11 cellular contexts compared by ENCODE assay signal in genomic region chr15:56356616-56357015, GRCh38. TPM values are rescaled to one million over a fixed set of nuclear protein-coding genes. Genes with fewer than 3 reads are reported as not detected.
DNase-seq lines count a peak whose midpoint lies in the region; ATAC-seq, FAIRE-seq and TF ChIP-seq lines count a peak whose summit lies in the region.
"Had no signal": no experiment of that assay in that cellular context is flagged by ENCODE, and none has a peak within 500 bp of the region (broad histone marks: within the 10 kb centered on the region; RNA-seq: fewer than 3 reads in every experiment).

No MANE protein-coding gene starts in this region.

- no peak for TF ChIP-seq RAD21 in SK-N-SH (IDR thresholded peaks at IDR 0.05; ENCODE audit: low read length)

- no peak for TF ChIP-seq CTCF in SK-N-SH (IDR thresholded peaks at IDR 0.05)

- H3K4me3 ChIP-seq in SK-N-SH (ENCODE audit: low read depth in 2 of 2, low read length in 1 of 2) = no peak overlapping the region

- H3K27me3 ChIP-seq in SK-N-SH (ENCODE audit: insufficient read depth) = no peaks in the 10 kb centered on the region

- H3K27ac Mint-ChIP-seq in activated T-helper 1 cell treated with anti-CD3 and anti-CD28 coated beads, Interleukin-12 subunit alpha, Interleukin-12 subunit beta, Interleukin-2, Interleukin-4 antibody, amounts not matched to agents 30 ng/mL and 10 ng/mL and 1 ng/mL, durations not matched to agents 14 hours and 24 hours and 36 hours = no peak overlapping the region
- H3K27ac Mint-ChIP-seq: activated CD4-positive, alpha-beta memory T cell treated with anti-CD3 and anti-CD28 coated beads for 36 hours had no signal

- H3K9me3 ChIP-seq in SK-N-SH = no peaks in the 10 kb centered on the region

- H3K9me3 Mint-ChIP-seq in activated T-helper 1 cell treated with anti-CD3 and anti-CD28 coated beads, Interleukin-12 subunit alpha, Interleukin-12 subunit beta, Interleukin-2, Interleukin-4 antibody, amounts not matched to agents 30 ng/mL and 10 ng/mL and 1 ng/mL, durations not matched to agents 14 hours and 24 hours and 36 hours = no peaks in the 10 kb centered on the region
- H3K9me3 Mint-ChIP-seq: activated CD4-positive, alpha-beta memory T cell treated with anti-CD3 and anti-CD28 coated beads for 36 hours had no signal

- CTCF ChIA-PET in SK-N-SH (lab: Yijun Ruan, JAX) = interaction anchor here (1.0 kb wide), 1 partner anchor 72 kb away, joined by 3 read pairs; no protein-coding TSS in a partner anchor

- no peaks in the 10 kb centered on the region for H3K4me1 Mint-ChIP-seq in activated T-helper 1 cell treated with anti-CD3 and anti-CD28 coated beads, Interleukin-12 subunit alpha, Interleukin-12 subunit beta, Interleukin-2, Interleukin-4 antibody, amounts not matched to agents 30 ng/mL and 10 ng/mL and 1 ng/mL, durations not matched to agents 14 hours and 24 hours and 36 hours (ENCODE audit: low read depth)

- no peak overlapping the region for H3K4me2 ChIP-seq in SK-N-SH

- H3K27ac ChIP-seq in SK-N-SH (ENCODE audit: low read depth in 2 of 2, low read length in 1 of 2) = 0 out of 4 replicates have a peak overlapping the region, but pooled peaks of 1 of the 2 experiments have one; percentile 4

- no peak overlapping the region for H3K9ac ChIP-seq in SK-N-SH

- no peak for FAIRE-seq in urothelium cell line (lab: Jason Lieb, UNC)
- FAIRE-seq: A204.1 had no signal

- TF ChIP-seq EP300 in SK-N-SH (IDR thresholded peaks at IDR 0.05; ENCODE audit: borderline replicate concordance in 1 of 2, low read depth in 1 of 2, low read length in 1 of 2) = no peak

- DNase-seq in SK-N-SH (no peak), RPMI7951 (ENCODE audit: low read depth) (peak; percentile 88), urothelium cell line (ENCODE audit: low spot score) (peak; percentile 28), cortex of kidney (lab: John Stamatoyannopoulos, UW) (no peak), activated T-cell treated with anti-CD3 and anti-CD28 coated beads for 4 hours (no peak)
- no peak for DNase-seq in activated T-helper 1 cell treated with anti-CD3 and anti-CD28 coated beads, Interleukin-12 subunit alpha, Interleukin-12 subunit beta, Interleukin-2, Interleukin-4 antibody, amounts not matched to agents 30 ng/mL and 10 ng/mL and 1 ng/mL, durations not matched to agents 14 hours and 24 hours and 36 hours (ENCODE audit: low spot score)
- DNase-seq: activated CD4-positive, alpha-beta memory T cell treated with anti-CD3 and anti-CD28 coated beads for 36 hours; caudate nucleus had no signal

- H3K4me3 Mint-ChIP-seq in activated T-helper 1 cell treated with anti-CD3 and anti-CD28 coated beads, Interleukin-12 subunit alpha, Interleukin-12 subunit beta, Interleukin-2, Interleukin-4 antibody, amounts not matched to agents 30 ng/mL and 10 ng/mL and 1 ng/mL, durations not matched to agents 14 hours and 24 hours and 36 hours = no peak overlapping the region
- H3K4me3 Mint-ChIP-seq: activated CD4-positive, alpha-beta memory T cell treated with anti-CD3 and anti-CD28 coated beads for 36 hours had no signal

- H3K79me2 ChIP-seq in SK-N-SH (ENCODE audit: insufficient read depth) = no peaks in the 10 kb centered on the region

- POLR2A ChIA-PET in SK-N-SH (lab: Yijun Ruan, JAX) = no interaction called here

- peaks cover 16% of the 10 kb centered on the region for H3F3A ChIP-seq in SK-N-SH (replicated peaks; ENCODE audit: insufficient read depth)

- peaks cover 0 to 19% of the 10 kb centered on the region in 2 experiments; a peak in 2 of 4 replicates for H3K4me1 ChIP-seq in SK-N-SH (ENCODE audit: control insufficient read depth in 1 of 2, insufficient read depth in 2 of 2, low read depth in 1 of 2, low read length in 1 of 2)

- H3K9me2 ChIP-seq in SK-N-SH = no peaks in the 10 kb centered on the region

- no peaks in the 10 kb centered on the region for H3K36me3 ChIP-seq in SK-N-SH (replicated peaks in 1 of 2; ENCODE audit: control insufficient read depth in 1 of 2, insufficient read depth in 2 of 2, low read length in 1 of 2)

- intact Hi-C loops in activated T-helper 1 cell treated with anti-CD3 and anti-CD28 coated beads, Interleukin-12 subunit alpha, Interleukin-12 subunit beta, Interleukin-2, Interleukin-4 antibody, amounts not matched to agents 30 ng/mL and 10 ng/mL and 1 ng/mL, durations not matched to agents 14 hours and 24 hours and 36 hours (cut with micrococcal nuclease) = no loop called here

- no peaks in the 10 kb centered on the region for H4K20me1 ChIP-seq in SK-N-SH (ENCODE audit: insufficient read depth)

- ATAC-seq in SK-N-SH treated with all-trans-retinoic acid at 6 μM for 48 hours (no peak; the same call in 2 of the 3 replicates), HG03135 (IDR thresholded peaks at IDR 0.05; ENCODE audit: unreplicated experiment) (peak; percentile 52)

- H3K36me3 Mint-ChIP-seq in activated T-helper 1 cell treated with anti-CD3 and anti-CD28 coated beads, Interleukin-12 subunit alpha, Interleukin-12 subunit beta, Interleukin-2, Interleukin-4 antibody, amounts not matched to agents 30 ng/mL and 10 ng/mL and 1 ng/mL, durations not matched to agents 14 hours and 24 hours and 36 hours (ENCODE audit: low read depth) = no peaks in the 10 kb centered on the region
- H3K36me3 Mint-ChIP-seq: activated CD4-positive, alpha-beta memory T cell treated with anti-CD3 and anti-CD28 coated beads for 36 hours had no signal

- H2AFZ ChIP-seq in SK-N-SH (ENCODE audit: low read depth) = no peak overlapping the region

- H3K27me3 Mint-ChIP-seq in activated T-helper 1 cell treated with anti-CD3 and anti-CD28 coated beads, Interleukin-12 subunit alpha, Interleukin-12 subunit beta, Interleukin-2, Interleukin-4 antibody, amounts not matched to agents 30 ng/mL and 10 ng/mL and 1 ng/mL, durations not matched to agents 14 hours and 24 hours and 36 hours (ENCODE audit: insufficient read depth) = peaks cover 21% of the 10 kb centered on the region
- H3K27me3 Mint-ChIP-seq: activated CD4-positive, alpha-beta memory T cell treated with anti-CD3 and anti-CD28 coated beads for 36 hours had no signal

- WGBS in SK-N-SH (ENCODE audit: low lambda C conversion rate) = 64% methylated on average over 2 of the region's 2 CpGs

TF ChIP-seq in SK-N-SH, 30 proteins besides CTCF, POLR2A, EP300 and RAD21:
- TF ChIP-seq NFIC (IDR thresholded peaks at IDR 0.05; ENCODE audit: borderline replicate concordance) = 0 out of 2 replicates have a peak, but pooled peaks have one; percentile 14
- TF ChIP-seq USF2 (IDR thresholded peaks at IDR 0.05; ENCODE audit: borderline replicate concordance, low read depth, low read length) = no peak

TF ChIP-seq in SK-N-SH treated with all-trans-retinoic acid at 6 μM for 48 hours, 23 proteins besides CTCF, POLR2A, EP300 and RAD21 (continues in another document):
- TF ChIP-seq ZFP30 (CRISPR knock-in tag; IDR thresholded peaks at IDR 0.05) = no peak
- TF ChIP-seq, protein P1, sequence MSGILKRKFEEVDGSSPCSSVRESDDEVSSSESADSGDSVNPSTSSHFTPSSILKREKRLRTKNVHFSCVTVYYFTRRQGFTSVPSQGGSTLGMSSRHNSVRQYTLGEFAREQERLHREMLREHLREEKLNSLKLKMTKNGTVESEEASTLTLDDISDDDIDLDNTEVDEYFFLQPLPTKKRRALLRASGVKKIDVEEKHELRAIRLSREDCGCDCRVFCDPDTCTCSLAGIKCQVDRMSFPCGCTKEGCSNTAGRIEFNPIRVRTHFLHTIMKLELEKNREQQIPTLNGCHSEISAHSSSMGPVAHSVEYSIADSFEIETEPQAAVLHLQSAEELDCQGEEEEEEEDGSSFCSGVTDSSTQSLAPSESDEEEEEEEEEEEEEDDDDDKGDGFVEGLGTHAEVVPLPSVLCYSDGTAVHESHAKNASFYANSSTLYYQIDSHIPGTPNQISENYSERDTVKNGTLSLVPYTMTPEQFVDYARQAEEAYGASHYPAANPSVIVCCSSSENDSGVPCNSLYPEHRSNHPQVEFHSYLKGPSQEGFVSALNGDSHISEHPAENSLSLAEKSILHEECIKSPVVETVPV (CRISPR knock-in tag; IDR thresholded peaks at IDR 0.05) = no peak
- TF ChIP-seq, protein P2, sequence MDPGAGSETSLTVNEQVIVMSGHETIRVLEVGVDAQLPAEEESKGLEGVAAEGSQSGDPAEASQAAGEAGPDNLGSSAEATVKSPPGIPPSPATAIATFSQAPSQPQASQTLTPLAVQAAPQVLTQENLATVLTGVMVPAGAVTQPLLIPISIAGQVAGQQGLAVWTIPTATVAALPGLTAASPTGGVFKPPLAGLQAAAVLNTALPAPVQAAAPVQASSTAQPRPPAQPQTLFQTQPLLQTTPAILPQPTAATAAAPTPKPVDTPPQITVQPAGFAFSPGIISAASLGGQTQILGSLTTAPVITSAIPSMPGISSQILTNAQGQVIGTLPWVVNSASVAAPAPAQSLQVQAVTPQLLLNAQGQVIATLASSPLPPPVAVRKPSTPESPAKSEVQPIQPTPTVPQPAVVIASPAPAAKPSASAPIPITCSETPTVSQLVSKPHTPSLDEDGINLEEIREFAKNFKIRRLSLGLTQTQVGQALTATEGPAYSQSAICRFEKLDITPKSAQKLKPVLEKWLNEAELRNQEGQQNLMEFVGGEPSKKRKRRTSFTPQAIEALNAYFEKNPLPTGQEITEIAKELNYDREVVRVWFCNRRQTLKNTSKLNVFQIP (CRISPR knock-in tag; IDR thresholded peaks at IDR 0.05; ENCODE audit: borderline replicate concordance, low read depth) = no peak
- TF ChIP-seq PPARA (CRISPR knock-in tag; IDR thresholded peaks at IDR 0.05; ENCODE audit: borderline replicate concordance) = no peak
- no peak for TF ChIP-seq ZNF8 (CRISPR knock-in tag; IDR thresholded peaks at IDR 0.05)
- TF ChIP-seq GLIS3 (CRISPR knock-in tag; IDR thresholded peaks at IDR 0.05) = no peak
- no peak for TF ChIP-seq ARNTL (CRISPR knock-in tag; IDR thresholded peaks at IDR 0.05; ENCODE audit: borderline replicate concordance, low read depth)
- no peak for TF ChIP-seq ZC3H10 (CRISPR knock-in tag; IDR thresholded peaks at IDR 0.05)
- no peak for TF ChIP-seq ISL1 (CRISPR knock-in tag; IDR thresholded peaks at IDR 0.05)

RNA-seq across cellular contexts. Expression of gene TEX9, which starts 8.6 kb away (rescaled TPM):
- 1.9 and 2.6 TPM in 2 replicates for polyA plus RNA-seq in SK-N-SH (2012; rRNA removed)
- 2.8 and 4.2 TPM in 2 replicates for polyA plus RNA-seq in SK-N-SH (2012; cell fraction: cytosol; rRNA removed)
- 1.8 and 4.6 TPM in 2 replicates for polyA plus RNA-seq in SK-N-SH (2012; cell fraction: nucleus; rRNA removed)
- total RNA-seq in RPMI7951 (2014; rRNA removed; shearing (Covaris generic)) = 4.9 and 5.4 TPM in 2 replicates
- total RNA-seq in activated T-helper 1 cell treated with anti-CD3 and anti-CD28 coated beads, Interleukin-12 subunit alpha, Interleukin-12 subunit beta, Interleukin-2, Interleukin-4 antibody, amounts not matched to agents 30 ng/mL and 10 ng/mL and 1 ng/mL, durations not matched to agents 14 hours and 24 hours and 36 hours = 0.67 and 0.78 TPM in 2 replicates

Comparison
In these comparisons a context has a peak if more than half of its experiments do, and no peak if none do; other contexts are left out.
1. DNase-seq: peak in RPMI7951 (single experiment) and urothelium cell line (single experiment); none in SK-N-SH (single experiment), cortex of kidney (single experiment), activated T-helper 1 cell treated with anti-CD3 and anti-CD28 coated beads, Interleukin-12 subunit alpha, Interleukin-12 subunit beta, Interleukin-2, Interleukin-4 antibody, amounts not matched to agents 30 ng/mL and 10 ng/mL and 1 ng/mL, durations not matched to agents 14 hours and 24 hours and 36 hours (single experiment) and activated T-cell treated with anti-CD3 and anti-CD28 coated beads for 4 hours (single experiment).